ENCODE assay signal across 1 cellular context in genomic region chr10:68336952-68337351, GRCh38.
TF ChIP-seq lines count a peak whose summit lies in the region.

No MANE protein-coding gene starts in this region.

TF ChIP-seq in WTC11, 78 proteins besides CTCF, POLR2A, EP300 and RAD21 (continued from another document):
- TF ChIP-seq STAT6 (CRISPR knock-in tag; conservative IDR thresholded peaks at IDR 0.05; ENCODE audit: low read depth) (no peak), ZBTB43 (CRISPR knock-in tag; IDR thresholded peaks at IDR 0.05) (no peak), ZNF263 (CRISPR knock-in tag; IDR thresholded peaks at IDR 0.05; ENCODE audit: low read depth) (no peak)
